1 cellular context compared by ENCODE assay signal in genomic region chr16:68993885-68994284, GRCh38.
A peak's percentile ranks its signal among the peaks of the same experiment; 100 is the strongest.
TF ChIP-seq lines count a peak whose summit lies in the region.

No MANE protein-coding gene starts in this region.

TF ChIP-seq in HepG2, 621 proteins besides CTCF, POLR2A, EP300 and RAD21 (continued from another document and continues in another):
- TF ChIP-seq, protein P1, sequence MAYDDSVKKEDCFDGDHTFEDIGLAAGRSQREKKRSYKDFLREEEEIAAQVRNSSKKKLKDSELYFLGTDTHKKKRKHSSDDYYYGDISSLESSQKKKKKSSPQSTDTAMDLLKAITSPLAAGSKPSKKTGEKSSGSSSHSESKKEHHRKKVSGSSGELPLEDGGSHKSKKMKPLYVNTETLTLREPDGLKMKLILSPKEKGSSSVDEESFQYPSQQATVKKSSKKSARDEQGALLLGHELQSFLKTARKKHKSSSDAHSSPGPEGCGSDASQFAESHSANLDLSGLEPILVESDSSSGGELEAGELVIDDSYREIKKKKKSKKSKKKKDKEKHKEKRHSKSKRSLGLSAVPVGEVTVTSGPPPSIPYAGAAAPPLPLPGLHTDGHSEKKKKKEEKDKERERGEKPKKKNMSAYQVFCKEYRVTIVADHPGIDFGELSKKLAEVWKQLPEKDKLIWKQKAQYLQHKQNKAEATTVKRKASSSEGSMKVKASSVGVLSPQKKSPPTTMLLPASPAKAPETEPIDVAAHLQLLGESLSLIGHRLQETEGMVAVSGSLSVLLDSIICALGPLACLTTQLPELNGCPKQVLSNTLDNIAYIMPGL (CRISPR knock-in tag; IDR thresholded peaks at IDR 0.05; ENCODE audit: borderline replicate concordance in 1 of 2, low read depth in 1 of 2), result no peak
- TF ChIP-seq ZNF24 (IDR thresholded peaks at IDR 0.05), result no peak
- no peak for TF ChIP-seq SP1 (IDR thresholded peaks at IDR 0.05)
- no peak for TF ChIP-seq SP1 (CRISPR knock-in tag; IDR thresholded peaks at IDR 0.05)
- no peak for TF ChIP-seq KIAA2018 (CRISPR knock-in tag; IDR thresholded peaks at IDR 0.05; ENCODE audit: borderline replicate concordance)
- TF ChIP-seq PLSCR1 (CRISPR knock-in tag; IDR thresholded peaks at IDR 0.05; ENCODE audit: borderline replicate concordance), result no peak
- TF ChIP-seq, protein P2, sequence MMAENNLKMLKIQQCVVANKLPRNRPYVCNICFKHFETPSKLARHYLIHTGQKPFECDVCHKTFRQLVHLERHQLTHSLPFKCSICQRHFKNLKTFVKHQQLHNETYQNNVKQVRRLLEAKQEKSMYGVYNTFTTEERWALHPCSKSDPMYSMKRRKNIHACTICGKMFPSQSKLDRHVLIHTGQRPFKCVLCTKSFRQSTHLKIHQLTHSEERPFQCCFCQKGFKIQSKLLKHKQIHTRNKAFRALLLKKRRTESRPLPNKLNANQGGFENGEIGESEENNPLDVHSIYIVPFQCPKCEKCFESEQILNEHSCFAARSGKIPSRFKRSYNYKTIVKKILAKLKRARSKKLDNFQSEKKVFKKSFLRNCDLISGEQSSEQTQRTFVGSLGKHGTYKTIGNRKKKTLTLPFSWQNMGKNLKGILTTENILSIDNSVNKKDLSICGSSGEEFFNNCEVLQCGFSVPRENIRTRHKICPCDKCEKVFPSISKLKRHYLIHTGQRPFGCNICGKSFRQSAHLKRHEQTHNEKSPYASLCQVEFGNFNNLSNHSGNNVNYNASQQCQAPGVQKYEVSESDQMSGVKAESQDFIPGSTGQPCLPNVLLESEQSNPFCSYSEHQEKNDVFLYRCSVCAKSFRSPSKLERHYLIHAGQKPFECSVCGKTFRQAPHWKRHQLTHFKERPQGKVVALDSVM (CRISPR knock-in tag; IDR thresholded peaks at IDR 0.05), result no peak
- TF ChIP-seq PAWR (CRISPR knock-in tag; IDR thresholded peaks at IDR 0.05; ENCODE audit: borderline replicate concordance), result no peak
- TF ChIP-seq, protein P3, sequence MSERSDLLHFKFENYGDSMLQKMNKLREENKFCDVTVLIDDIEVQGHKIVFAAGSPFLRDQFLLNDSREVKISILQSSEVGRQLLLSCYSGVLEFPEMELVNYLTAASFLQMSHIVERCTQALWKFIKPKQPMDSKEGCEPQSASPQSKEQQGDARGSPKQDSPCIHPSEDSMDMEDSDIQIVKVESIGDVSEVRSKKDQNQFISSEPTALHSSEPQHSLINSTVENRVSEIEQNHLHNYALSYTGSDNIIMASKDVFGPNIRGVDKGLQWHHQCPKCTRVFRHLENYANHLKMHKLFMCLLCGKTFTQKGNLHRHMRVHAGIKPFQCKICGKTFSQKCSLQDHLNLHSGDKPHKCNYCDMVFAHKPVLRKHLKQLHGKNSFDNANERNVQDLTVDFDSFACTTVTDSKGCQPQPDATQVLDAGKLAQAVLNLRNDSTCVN (CRISPR knock-in tag; IDR thresholded peaks at IDR 0.05; ENCODE audit: borderline replicate concordance), result no peak
- TF ChIP-seq SNRNP70 (IDR thresholded peaks at IDR 0.05; ENCODE audit: low read depth, low read length), result no peak
- no peak for TF ChIP-seq ZNF574 (CRISPR knock-in tag; IDR thresholded peaks at IDR 0.05)
- no peak for TF ChIP-seq ZZZ3 (CRISPR knock-in tag; IDR thresholded peaks at IDR 0.05; ENCODE audit: borderline replicate concordance)
- TF ChIP-seq, protein P4, sequence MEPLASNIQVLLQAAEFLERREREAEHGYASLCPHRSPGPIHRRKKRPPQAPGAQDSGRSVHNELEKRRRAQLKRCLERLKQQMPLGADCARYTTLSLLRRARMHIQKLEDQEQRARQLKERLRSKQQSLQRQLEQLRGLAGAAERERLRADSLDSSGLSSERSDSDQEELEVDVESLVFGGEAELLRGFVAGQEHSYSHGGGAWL (CRISPR knock-in tag; IDR thresholded peaks at IDR 0.05), result no peak
- TF ChIP-seq ZNF251 (CRISPR knock-in tag; IDR thresholded peaks at IDR 0.05), result no peak
- TF ChIP-seq HDAC2 (CRISPR knock-in tag; IDR thresholded peaks at IDR 0.05), result peak; percentile 49; the same call in 1 of the 2 replicates
- TF ChIP-seq, protein P5, sequence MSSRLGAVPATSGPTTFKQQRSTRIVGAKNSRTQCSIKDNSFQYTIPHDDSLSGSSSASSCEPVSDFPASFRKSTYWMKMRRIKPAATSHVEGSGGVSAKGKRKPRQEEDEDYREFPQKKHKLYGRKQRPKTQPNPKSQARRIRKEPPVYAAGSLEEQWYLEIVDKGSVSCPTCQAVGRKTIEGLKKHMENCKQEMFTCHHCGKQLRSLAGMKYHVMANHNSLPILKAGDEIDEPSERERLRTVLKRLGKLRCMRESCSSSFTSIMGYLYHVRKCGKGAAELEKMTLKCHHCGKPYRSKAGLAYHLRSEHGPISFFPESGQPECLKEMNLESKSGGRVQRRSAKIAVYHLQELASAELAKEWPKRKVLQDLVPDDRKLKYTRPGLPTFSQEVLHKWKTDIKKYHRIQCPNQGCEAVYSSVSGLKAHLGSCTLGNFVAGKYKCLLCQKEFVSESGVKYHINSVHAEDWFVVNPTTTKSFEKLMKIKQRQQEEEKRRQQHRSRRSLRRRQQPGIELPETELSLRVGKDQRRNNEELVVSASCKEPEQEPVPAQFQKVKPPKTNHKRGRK (CRISPR knock-in tag; IDR thresholded peaks at IDR 0.05), result no peak
- peak; percentile 22; the same call in 1 of the 2 replicates for TF ChIP-seq NFIC (IDR thresholded peaks at IDR 0.05; ENCODE audit: low read length)
- no peak for TF ChIP-seq SRSF4 (IDR thresholded peaks at IDR 0.05; ENCODE audit: low read depth, low read length, poor library complexity, severe bottlenecking)
- no peak for TF ChIP-seq NR2F6 (IDR thresholded peaks at IDR 0.05)
- TF ChIP-seq NR2F6 (CRISPR knock-in tag; IDR thresholded peaks at IDR 0.05), result peak; percentile 36; the same call in 1 of the 2 replicates
- TF ChIP-seq ZNF276 (CRISPR knock-in tag; IDR thresholded peaks at IDR 0.05; ENCODE audit: low read depth), result no peak
- no peak for TF ChIP-seq ATAD3A (CRISPR knock-in tag; IDR thresholded peaks at IDR 0.05)
- TF ChIP-seq ZFP41 (CRISPR knock-in tag; IDR thresholded peaks at IDR 0.05; ENCODE audit: borderline replicate concordance), result no peak
- TF ChIP-seq ZNF589 (CRISPR knock-in tag; conservative IDR thresholded peaks at IDR 0.05), result no peak
- TF ChIP-seq ZNF775 (CRISPR knock-in tag; IDR thresholded peaks at IDR 0.05; ENCODE audit: borderline replicate concordance), result no peak
- TF ChIP-seq MYNN (CRISPR knock-in tag; IDR thresholded peaks at IDR 0.05; ENCODE audit: low read depth), result no peak
- TF ChIP-seq, protein P6, sequence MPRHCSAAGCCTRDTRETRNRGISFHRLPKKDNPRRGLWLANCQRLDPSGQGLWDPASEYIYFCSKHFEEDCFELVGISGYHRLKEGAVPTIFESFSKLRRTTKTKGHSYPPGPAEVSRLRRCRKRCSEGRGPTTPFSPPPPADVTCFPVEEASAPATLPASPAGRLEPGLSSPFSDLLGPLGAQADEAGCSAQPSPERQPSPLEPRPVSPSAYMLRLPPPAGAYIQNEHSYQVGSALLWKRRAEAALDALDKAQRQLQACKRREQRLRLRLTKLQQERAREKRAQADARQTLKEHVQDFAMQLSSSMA (CRISPR knock-in tag; IDR thresholded peaks at IDR 0.05), result no peak
- TF ChIP-seq ATM (IDR thresholded peaks at IDR 0.05; ENCODE audit: borderline replicate concordance), result no peak
- no peak for TF ChIP-seq ZNF761 (CRISPR knock-in tag; conservative IDR thresholded peaks at IDR 0.05)
- no peak for TF ChIP-seq UBTF (CRISPR knock-in tag; IDR thresholded peaks at IDR 0.05)
- TF ChIP-seq FOXK1 (CRISPR knock-in tag; IDR thresholded peaks at IDR 0.05; ENCODE audit: borderline replicate concordance, low read depth), result no peak
